In the genomic region with DNA sequence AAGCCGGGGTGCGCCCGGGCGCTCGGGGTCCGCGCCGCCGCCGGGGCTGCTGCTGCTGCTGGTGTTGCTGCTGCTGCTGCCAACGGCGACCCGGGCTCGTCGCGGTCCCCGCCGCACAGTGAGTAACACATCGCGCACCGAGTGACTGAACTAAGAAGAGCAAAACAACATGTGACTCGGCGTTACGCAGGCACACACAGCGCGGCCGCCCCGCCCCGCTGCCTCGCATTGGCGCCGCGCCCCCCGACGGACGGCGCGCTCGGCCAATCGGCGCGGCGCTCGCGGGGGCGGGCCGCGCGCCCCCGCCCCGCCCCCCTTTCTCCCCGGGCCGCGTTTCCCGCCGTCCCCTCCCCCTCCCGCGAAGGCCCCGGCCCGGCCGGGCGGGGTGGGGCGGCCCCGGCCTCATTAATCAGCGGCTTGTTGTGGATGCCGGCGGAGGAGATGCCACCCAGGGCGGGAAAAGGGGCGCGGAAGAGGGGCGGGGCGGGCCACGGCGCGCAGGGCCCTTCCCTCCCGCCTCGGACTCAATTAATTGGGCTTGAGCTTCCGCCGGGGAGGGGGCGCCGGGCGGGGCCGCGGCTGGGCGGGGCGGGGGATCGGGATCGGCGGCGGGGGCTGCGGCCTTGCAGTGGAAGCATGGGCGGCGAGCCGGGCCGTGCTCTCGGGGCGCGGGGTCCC, we compare ENCODE assay signal across 8 cellular contexts. TPM values are rescaled to one million over a fixed set of nuclear protein-coding genes. Genes with fewer than 3 reads are reported as not detected.
DNase-seq lines count a peak whose midpoint lies in the region; ATAC-seq and TF ChIP-seq lines count a peak whose summit lies in the region.

A gene with protein sequence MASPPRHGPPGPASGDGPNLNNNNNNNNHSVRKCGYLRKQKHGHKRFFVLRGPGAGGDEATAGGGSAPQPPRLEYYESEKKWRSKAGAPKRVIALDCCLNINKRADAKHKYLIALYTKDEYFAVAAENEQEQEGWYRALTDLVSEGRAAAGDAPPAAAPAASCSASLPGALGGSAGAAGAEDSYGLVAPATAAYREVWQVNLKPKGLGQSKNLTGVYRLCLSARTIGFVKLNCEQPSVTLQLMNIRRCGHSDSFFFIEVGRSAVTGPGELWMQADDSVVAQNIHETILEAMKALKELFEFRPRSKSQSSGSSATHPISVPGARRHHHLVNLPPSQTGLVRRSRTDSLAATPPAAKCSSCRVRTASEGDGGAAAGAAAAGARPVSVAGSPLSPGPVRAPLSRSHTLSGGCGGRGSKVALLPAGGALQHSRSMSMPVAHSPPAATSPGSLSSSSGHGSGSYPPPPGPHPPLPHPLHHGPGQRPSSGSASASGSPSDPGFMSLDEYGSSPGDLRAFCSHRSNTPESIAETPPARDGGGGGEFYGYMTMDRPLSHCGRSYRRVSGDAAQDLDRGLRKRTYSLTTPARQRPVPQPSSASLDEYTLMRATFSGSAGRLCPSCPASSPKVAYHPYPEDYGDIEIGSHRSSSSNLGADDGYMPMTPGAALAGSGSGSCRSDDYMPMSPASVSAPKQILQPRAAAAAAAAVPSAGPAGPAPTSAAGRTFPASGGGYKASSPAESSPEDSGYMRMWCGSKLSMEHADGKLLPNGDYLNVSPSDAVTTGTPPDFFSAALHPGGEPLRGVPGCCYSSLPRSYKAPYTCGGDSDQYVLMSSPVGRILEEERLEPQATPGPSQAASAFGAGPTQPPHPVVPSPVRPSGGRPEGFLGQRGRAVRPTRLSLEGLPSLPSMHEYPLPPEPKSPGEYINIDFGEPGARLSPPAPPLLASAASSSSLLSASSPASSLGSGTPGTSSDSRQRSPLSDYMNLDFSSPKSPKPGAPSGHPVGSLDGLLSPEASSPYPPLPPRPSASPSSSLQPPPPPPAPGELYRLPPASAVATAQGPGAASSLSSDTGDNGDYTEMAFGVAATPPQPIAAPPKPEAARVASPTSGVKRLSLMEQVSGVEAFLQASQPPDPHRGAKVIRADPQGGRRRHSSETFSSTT (N-terminal part only) (minus strand): TSS at position 127 of the 678 bp plus-strand sequence. CDS start 530 bp downstream, outside the sequence.

- H3K9me3 Mint-ChIP-seq in IgD-negative memory B cell = no peaks in the 10 kb centered on the region
- no peaks in the 10 kb centered on the region for H3K9me3 Mint-ChIP-seq in activated T-cell treated with anti-CD3 and anti-CD28 coated beads, Interleukin-2, amount 50 U/mL, for 72 hours

- peaks cover 6% of the 10 kb centered on the region for H3K27me3 Mint-ChIP-seq in IgD-negative memory B cell
- peaks cover 33% of the 10 kb centered on the region for H3K27me3 Mint-ChIP-seq in activated T-cell treated with anti-CD3 and anti-CD28 coated beads, Interleukin-2, amount 50 U/mL, for 72 hours (ENCODE audit: low read depth)

- no peak for TF ChIP-seq EP300 in esophagus muscularis mucosa (IDR thresholded peaks at IDR 0.05)

- no peak for TF ChIP-seq CTCF in esophagus muscularis mucosa (IDR thresholded peaks at IDR 0.05)

- DNase-seq in DMS114 treated with DMSO at 0.1 percent for 48 hours (lab: John Stamatoyannopoulos, UW; ENCODE audit: unreplicated experiment) = peak; percentile 56
- DNase-seq in activated T-cell treated with anti-CD3 and anti-CD28 coated beads, Interleukin-2, amount 50 U/mL, for 72 hours = peak; percentile 93 to 95
- peak; percentile 98 for DNase-seq in esophagus muscularis mucosa (ENCODE audit: extremely low spot score)
- DNase-seq in myocyte (ENCODE audit: low read depth) = peak; percentile 95
- peak; percentile 76 for DNase-seq in stimulated activated CD8-positive, alpha-beta memory T cell treated with anti-CD3 and anti-CD28 coated beads, Interleukin-7, amount 100 ng/mL, for 24 hours (ENCODE audit: low read depth)

- peak within 1 kb of the TSS in 1 of 3 donors; percentile 96 for H3K27ac Mint-ChIP-seq in IgD-negative memory B cell
- H3K27ac Mint-ChIP-seq in activated T-cell treated with anti-CD3 and anti-CD28 coated beads, Interleukin-2, amount 50 U/mL, for 72 hours = no peak within 1 kb of the TSS

- peak within 1 kb of the TSS; percentile 83 to 98 (median 96) for H3K4me3 ChIP-seq in esophagus muscularis mucosa

- peaks cover 1 to 6% (median 4%) of the 10 kb centered on the region in 3 donors for H3K4me1 Mint-ChIP-seq in IgD-negative memory B cell
- H3K4me1 Mint-ChIP-seq in activated T-cell treated with anti-CD3 and anti-CD28 coated beads, Interleukin-2, amount 50 U/mL, for 72 hours (ENCODE audit: low read depth) = peaks cover 19% of the 10 kb centered on the region

- peaks cover 22 to 30% (median 26%) of the 10 kb centered on the region in 4 donors for H3K36me3 ChIP-seq in esophagus muscularis mucosa

- peak within 1 kb of the TSS; percentile 80 to 93 (median 91) for H3K4me3 Mint-ChIP-seq in IgD-negative memory B cell
- H3K4me3 Mint-ChIP-seq in activated T-cell treated with anti-CD3 and anti-CD28 coated beads, Interleukin-2, amount 50 U/mL, for 72 hours = peak within 1 kb of the TSS; percentile 82 to 90

- H3K9me3 ChIP-seq in esophagus muscularis mucosa = no peaks in the 10 kb centered on the region

- intact Hi-C loops in esophagus muscularis mucosa (cut with DNase I) = loop anchor here (5.0 to 10.0 kb wide), 2 partner anchors 321 to 542 kb away; no protein-coding TSS in a partner anchor

- H3K27me3 ChIP-seq in esophagus muscularis mucosa = no peaks in the 10 kb centered on the region

- H3K36me3 Mint-ChIP-seq in IgD-negative memory B cell = no peaks in the 10 kb centered on the region
- peaks cover 0 to 1% of the 10 kb centered on the region in 2 donors for H3K36me3 Mint-ChIP-seq in activated T-cell treated with anti-CD3 and anti-CD28 coated beads, Interleukin-2, amount 50 U/mL, for 72 hours (ENCODE audit: insufficient read depth in 2 of 2)

- peaks cover 26 to 71% (median 59%) of the 10 kb centered on the region in 4 donors for H3K4me1 ChIP-seq in esophagus muscularis mucosa

- ATAC-seq in GM21619 (IDR thresholded peaks at IDR 0.05; ENCODE audit: unreplicated experiment) = peak; percentile 93
- peak; percentile 88 to 89 for ATAC-seq in activated T-cell treated with anti-CD3 and anti-CD28 coated beads, Interleukin-2, amount 50 U/mL, for 72 hours (replicated peaks in 1 of 2)

- WGBS in esophagus muscularis mucosa = 0% methylated on average over 4 of the region's 98 CpGs

- peak within 1 kb of the TSS; percentile 94 to 98 (median 97) for H3K27ac ChIP-seq in esophagus muscularis mucosa (replicated peaks in 1 of 4)

- peak; percentile 94 for TF ChIP-seq POLR2A in esophagus muscularis mucosa (IDR thresholded peaks at IDR 0.05; ENCODE audit: low read depth)

TF ChIP-seq in PFSK-1, 5 proteins besides CTCF, POLR2A, EP300 and RAD21:
- TF ChIP-seq TAF1 (IDR thresholded peaks at IDR 0.05; ENCODE audit: borderline replicate concordance, insufficient read depth, low read length) = peak; percentile 86; the same call in 1 of the 2 replicates
- TF ChIP-seq POLR2AphosphoS5 (IDR thresholded peaks at IDR 0.05; ENCODE audit: low read depth, low read length) = peak; percentile 76; the same call in 1 of the 2 replicates
- no peak for TF ChIP-seq FOXP2 (optimal IDR thresholded peaks at IDR 0.05; ENCODE audit: borderline replicate concordance, extremely low read depth, extremely low read length, insufficient read depth)
- TF ChIP-seq SIN3A (IDR thresholded peaks at IDR 0.05; ENCODE audit: borderline replicate concordance, insufficient read depth, low read length) = peak; percentile 6; the same call in 1 of the 2 replicates
- TF ChIP-seq, protein P1, sequence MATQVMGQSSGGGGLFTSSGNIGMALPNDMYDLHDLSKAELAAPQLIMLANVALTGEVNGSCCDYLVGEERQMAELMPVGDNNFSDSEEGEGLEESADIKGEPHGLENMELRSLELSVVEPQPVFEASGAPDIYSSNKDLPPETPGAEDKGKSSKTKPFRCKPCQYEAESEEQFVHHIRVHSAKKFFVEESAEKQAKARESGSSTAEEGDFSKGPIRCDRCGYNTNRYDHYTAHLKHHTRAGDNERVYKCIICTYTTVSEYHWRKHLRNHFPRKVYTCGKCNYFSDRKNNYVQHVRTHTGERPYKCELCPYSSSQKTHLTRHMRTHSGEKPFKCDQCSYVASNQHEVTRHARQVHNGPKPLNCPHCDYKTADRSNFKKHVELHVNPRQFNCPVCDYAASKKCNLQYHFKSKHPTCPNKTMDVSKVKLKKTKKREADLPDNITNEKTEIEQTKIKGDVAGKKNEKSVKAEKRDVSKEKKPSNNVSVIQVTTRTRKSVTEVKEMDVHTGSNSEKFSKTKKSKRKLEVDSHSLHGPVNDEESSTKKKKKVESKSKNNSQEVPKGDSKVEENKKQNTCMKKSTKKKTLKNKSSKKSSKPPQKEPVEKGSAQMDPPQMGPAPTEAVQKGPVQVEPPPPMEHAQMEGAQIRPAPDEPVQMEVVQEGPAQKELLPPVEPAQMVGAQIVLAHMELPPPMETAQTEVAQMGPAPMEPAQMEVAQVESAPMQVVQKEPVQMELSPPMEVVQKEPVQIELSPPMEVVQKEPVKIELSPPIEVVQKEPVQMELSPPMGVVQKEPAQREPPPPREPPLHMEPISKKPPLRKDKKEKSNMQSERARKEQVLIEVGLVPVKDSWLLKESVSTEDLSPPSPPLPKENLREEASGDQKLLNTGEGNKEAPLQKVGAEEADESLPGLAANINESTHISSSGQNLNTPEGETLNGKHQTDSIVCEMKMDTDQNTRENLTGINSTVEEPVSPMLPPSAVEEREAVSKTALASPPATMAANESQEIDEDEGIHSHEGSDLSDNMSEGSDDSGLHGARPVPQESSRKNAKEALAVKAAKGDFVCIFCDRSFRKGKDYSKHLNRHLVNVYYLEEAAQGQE (IDR thresholded peaks at IDR 0.05; ENCODE audit: insufficient read depth in 1 of 2, low read depth in 2 of 2, low read length in 2 of 2) = no peak
TF ChIP-seq in PFSK-1: peak in this region for 3.

RNA-seq across cellular contexts. Expression of the gene that starts here (rescaled TPM):
- polyA plus RNA-seq in IgD-negative memory B cell = 1.5 TPM
- polyA plus RNA-seq in PFSK-1 (2012; ENCODE audit: insufficient read length, low read depth) = 23.9 TPM
- 1 to 10 TPM; 5.4 to 5.6 TPM for total RNA-seq in activated T-cell treated with anti-CD3 and anti-CD28 coated beads, Interleukin-2, amount 50 U/mL, for 72 hours
- total RNA-seq in esophagus muscularis mucosa (10 to 100 TPM; 46.4 to 95.3 (median 63.7) TPM), myocyte (5.7 and 6.1 TPM in 2 replicates)
- 6.7 TPM for polyA plus RNA-seq in myocyte (2012)

Comparison
In these comparisons a context has a peak if more than half of its experiments do, and no peak if none do; other contexts are left out.
1. Peak in every context shown above with its lines: DNase-seq, ATAC-seq, H3K4me3 ChIP-seq and H3K27ac ChIP-seq.